ENCODE assay signal across 8 cellular contexts in the genomic region with DNA sequence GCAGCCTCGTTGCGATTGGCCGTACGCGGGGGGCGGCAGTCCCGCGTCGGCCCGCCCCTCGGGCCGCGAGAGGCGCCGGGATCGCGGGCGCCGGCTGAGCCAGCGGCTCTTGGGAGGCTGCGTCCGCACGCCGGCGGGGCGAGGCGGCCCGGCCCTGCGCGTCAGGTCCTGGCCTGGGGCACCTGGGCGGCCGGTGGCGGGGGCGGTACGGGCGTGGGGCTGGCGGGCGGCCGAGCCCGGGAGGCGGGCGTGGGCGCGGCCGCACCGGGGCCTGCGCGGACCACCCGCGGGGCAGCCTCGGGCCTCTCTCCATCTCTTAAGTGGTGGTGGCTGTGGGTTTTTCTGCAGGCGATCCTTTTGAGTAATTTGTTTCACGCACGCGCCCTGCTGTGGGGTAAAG. TPM values are rescaled to one million over a fixed set of nuclear protein-coding genes. Genes with fewer than 3 reads are reported as not detected.
DNase-seq lines count a peak whose midpoint lies in the region; FAIRE-seq and TF ChIP-seq lines count a peak whose summit lies in the region.
"Not testable (repeated sequence)": the region's sequence is repeated elsewhere in the genome, so short reads cannot be mapped to it uniquely, and the experiment has no call there.

No MANE protein-coding gene starts in this region.

- H3K36me3 ChIP-seq in brain microvascular endothelial cell (replicated peaks), result not testable (repeated sequence)

- H3K27me3 ChIP-seq in brain microvascular endothelial cell (replicated peaks), result not testable (repeated sequence)

- in situ Hi-C loops in brain microvascular endothelial cell (cut with HindIII; ENCODE audit: low pct_ligation_motif_present, low sequenced_read_pairs), result not testable (repeated sequence)

- peak overlapping the region; percentile 76 for H3K4me3 Mint-ChIP-seq in mesothelial cell of epicardium

- FAIRE-seq in GM19239 (lab: Jason Lieb, UNC), result not testable (repeated sequence)

- peak overlapping the region; percentile 53 for H3K4me3 ChIP-seq in brain microvascular endothelial cell (ENCODE audit: low read depth, low read length)

- peak overlapping the region; percentile 79 for H3K27ac Mint-ChIP-seq in mesothelial cell of epicardium

- intact Hi-C loops in head of caudate nucleus (cut with DNase I), result not testable (repeated sequence)

- H3K27ac ChIP-seq in brain microvascular endothelial cell, result peak overlapping the region; percentile 7

- H3K27me3 Mint-ChIP-seq in mesothelial cell of epicardium (ENCODE audit: low read depth), result not testable (repeated sequence)

- TF ChIP-seq CTCF in brain microvascular endothelial cell (IDR thresholded peaks at IDR 0.05; ENCODE audit: low read depth, low read length, missing control alignments); mesothelial cell of epicardium (IDR thresholded peaks at IDR 0.05; ENCODE audit: unreplicated experiment): not testable (repeated sequence)

- H3K4me1 Mint-ChIP-seq in mesothelial cell of epicardium, result not testable (repeated sequence)

- DNase-seq in Ammon's horn (ENCODE audit: low spot score), result peak; percentile 7
- DNase-seq in GM19239 (ENCODE audit: insufficient read length, low spot score), result peak; percentile 32
- DNase-seq in LoVo (ENCODE audit: low spot score), result peak; percentile 51
- DNase-seq in activated CD4-positive, alpha-beta T cell treated with anti-CD3 and anti-CD28 coated beads, Interleukin-2, amount 50 U/mL, for 48 hours, result peak; percentile 30 to 32
- DNase-seq in brain microvascular endothelial cell, result not testable (repeated sequence)
- DNase-seq in head of caudate nucleus, result peak in 29 of 42 donors; percentile 6 to 61 (median 39)
- DNase-seq in mesothelial cell of epicardium (ENCODE audit: low spot score in 2 of 2, unreplicated experiment in 2 of 2), result peak in 1 of 2 experiments; percentile 48
- peak; percentile 10 for DNase-seq in stimulated activated CD4-positive, alpha-beta T cell treated with anti-CD3 and anti-CD28 coated beads, Interleukin-4, amount 100 ng/mL, for 1 hour

- H3K9me3 Mint-ChIP-seq in mesothelial cell of epicardium, result not testable (repeated sequence)

- H3K36me3 Mint-ChIP-seq in mesothelial cell of epicardium, result not testable (repeated sequence)

RNA-seq across cellular contexts. Expression of gene GOLGA6L26, which starts 30.3 kb away (rescaled TPM):
- total RNA-seq in mesothelial cell of epicardium, result not detected in 3 replicates

RNA-seq across cellular contexts. Expression of gene GOLGA8S, which starts 50.9 kb away (rescaled TPM):
- total RNA-seq in mesothelial cell of epicardium, result 0.47 to 0.50 TPM (median 0.47 TPM) in 3 replicates
